ENCODE assay signal across 9 cellular contexts in the genomic region with DNA sequence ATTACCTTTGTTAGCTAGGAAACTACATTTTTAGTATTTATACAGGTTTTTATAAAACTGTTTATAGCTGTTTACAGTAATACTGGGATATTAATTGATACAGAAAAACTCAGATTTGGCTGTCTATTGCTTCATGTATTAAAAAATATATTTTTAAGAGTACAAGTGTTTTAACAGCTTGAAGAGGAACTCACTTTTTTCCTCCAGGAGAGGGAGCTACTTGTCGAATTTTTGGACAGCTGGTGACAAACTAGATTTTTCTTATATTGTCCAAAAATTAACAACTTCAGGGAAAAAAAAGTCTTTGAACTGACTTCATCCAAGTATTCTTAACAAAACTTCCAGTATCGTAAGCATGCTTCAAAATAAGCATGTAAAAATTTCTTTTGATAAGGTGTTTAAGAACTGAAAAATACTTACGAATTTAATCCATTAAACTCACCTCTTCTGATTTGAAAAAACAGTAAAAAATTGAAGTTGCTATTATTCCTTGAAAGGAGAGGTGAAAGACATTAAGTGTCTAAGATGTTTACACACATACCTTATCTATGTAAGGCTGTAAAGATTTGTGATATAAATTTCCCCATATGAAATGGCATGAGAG. TPM values are rescaled to one million over a fixed set of nuclear protein-coding genes. Genes with fewer than 3 reads are reported as not detected.
DNase-seq lines count a peak whose midpoint lies in the region; ATAC-seq, FAIRE-seq and TF ChIP-seq lines count a peak whose summit lies in the region.
"Had no signal": no experiment of that assay in that cellular context is flagged by ENCODE, and none has a peak within 500 bp of the region (broad histone marks: within the 10 kb centered on the region; RNA-seq: fewer than 3 reads in every experiment).

No MANE protein-coding gene starts in this region.

- H3K4me1 Mint-ChIP-seq in CD14-positive monocyte (peaks cover 50% of the 10 kb centered on the region), HFFc6 (ENCODE audit: low read depth) (peaks cover 57% of the 10 kb centered on the region)

- FAIRE-seq in RCC 7860 (lab: Jason Lieb, UNC): peak; percentile 52

- peaks cover 0 to 2% (median 0%) of the 10 kb centered on the region in 3 donors for H3K27me3 Mint-ChIP-seq in CD14-positive monocyte (ENCODE audit: low read depth in 3 of 3)
- H3K27me3 Mint-ChIP-seq in HFFc6 (ENCODE audit: insufficient read depth): no peaks in the 10 kb centered on the region; the same call in 1 of the 2 replicates
- H3K27me3 Mint-ChIP-seq: naive thymus-derived CD8-positive, alpha-beta T cell had no signal

- 34% methylated on average over 3 of the region's 3 CpGs for WGBS in prostate gland

- H3K27ac Mint-ChIP-seq in CD14-positive monocyte (peak overlapping the region in 2 of 7 donors; percentile 79 to 98), HFFc6 (peak overlapping the region; percentile 88)

- H3K9me3 Mint-ChIP-seq in CD14-positive monocyte (no peaks in the 10 kb centered on the region), HFFc6 (no peaks in the 10 kb centered on the region)
- H3K9me3 Mint-ChIP-seq: naive thymus-derived CD8-positive, alpha-beta T cell had no signal

- TF ChIP-seq CTCF in CD14-positive monocyte (IDR thresholded peaks at IDR 0.05): peak; percentile 75
- peak; percentile 82 for TF ChIP-seq CTCF in HFFc6 (IDR thresholded peaks at IDR 0.05)
- peak; percentile 18 to 65 (median 54) for TF ChIP-seq CTCF in prostate gland (IDR thresholded peaks at IDR 0.05)

- H3K27ac ChIP-seq in prostate gland: no peak overlapping the region

- H3K36me3 Mint-ChIP-seq in CD14-positive monocyte (no peaks in the 10 kb centered on the region), HFFc6 (ENCODE audit: low read depth) (no peaks in the 10 kb centered on the region)

- no peak overlapping the region for H3K4me3 ChIP-seq in prostate gland

- no peaks in the 10 kb centered on the region for H3K9me3 ChIP-seq in prostate gland

- no peaks in the 10 kb centered on the region for H3K27me3 ChIP-seq in prostate gland (replicated peaks; ENCODE audit: insufficient read depth)

- no peak for ATAC-seq in HG03108 (IDR thresholded peaks at IDR 0.05; ENCODE audit: unreplicated experiment)
- ATAC-seq: naive thymus-derived CD8-positive, alpha-beta T cell had no signal

- no peaks in the 10 kb centered on the region for H3K36me3 ChIP-seq in prostate gland

- TF ChIP-seq POLR2A in erythroblast (IDR thresholded peaks at IDR 0.05; ENCODE audit: low read length) (no peak), prostate gland (IDR thresholded peaks at IDR 0.05) (no peak)

- no peak overlapping the region for H3K4me3 Mint-ChIP-seq in CD14-positive monocyte
- H3K4me3 Mint-ChIP-seq in HFFc6: peak overlapping the region; percentile 96; the same call in 1 of the 2 replicates

- DNase-seq in CD14-positive monocyte (ENCODE audit: low spot score) (no peak), HFFc6 (peak; percentile 67), RCC 7860 (ENCODE audit: low spot score) (peak; percentile 10), erythroblast (lab: John Stamatoyannopoulos, UW) (peak; percentile 78 to 87), prostate gland (ENCODE audit: low spot score) (peak; percentile 9)
- DNase-seq in activated naive CD4-positive, alpha-beta T cell (lab: John Stamatoyannopoulos, UW): no peak
- no peak for DNase-seq in stimulated activated CD4-positive, alpha-beta T cell treated with anti-CD3 and anti-CD28 coated beads, Interleukin-15, amount 100 ng/mL, for 24 hours

- intact Hi-C loops in CD14-positive monocyte (cut with micrococcal nuclease): loop anchor here (5.0 to 10.0 kb wide), 3 partner anchors 49 to 161 kb away; no protein-coding TSS in a partner anchor
- intact Hi-C loops in prostate gland (cut with DNase I): loop anchor here (10.0 kb wide), 1 partner anchor 799 kb away; no protein-coding TSS in a partner anchor

- no peaks in the 10 kb centered on the region for H3K4me1 ChIP-seq in prostate gland (replicated peaks)

RNA-seq across cellular contexts. Expression of gene DIPK2A, which starts 4.0 kb away (rescaled TPM):
- 10 to 100 TPM; 21.4 to 26.9 TPM for polyA plus RNA-seq in CD14-positive monocyte
- 10 to 100 TPM in 1 of 6 experiments, 1 to 10 TPM in 5; 7.0 to 10.5 (median 8.6) TPM for total RNA-seq in HFFc6 (2021; fragmentation: NEBNext Ultra II Directional; extraction: Animal tissue kit (Norgen Biotek cat#: 25700))
- total RNA-seq in prostate gland: 10 to 100 TPM; 19.3 to 58.8 TPM

Comparison
In these comparisons a context has a peak if more than half of its experiments do, and no peak if none do; other contexts are left out.
1. DNase-seq: peak in HFFc6 (single experiment), RCC 7860 (single experiment), erythroblast (2 of 2) and prostate gland (single experiment); none in CD14-positive monocyte (single experiment), activated naive CD4-positive, alpha-beta T cell (0 of 4) and stimulated activated CD4-positive, alpha-beta T cell treated with anti-CD3 and anti-CD28 coated beads, Interleukin-15, amount 100 ng/mL, for 24 hours (single experiment).
2. Peak in every context shown above with its lines, with median percentiles within 50 percentile points of each other: CTCF ChIP-seq.